ENCODE assay signal across 1 cellular context in genomic region chr11:18131115-18131514, GRCh38.
TF ChIP-seq lines count a peak whose summit lies in the region.

No MANE protein-coding gene starts in this region.

TF ChIP-seq in HepG2, 621 proteins besides CTCF, POLR2A, EP300 and RAD21 (continued from another document):
- TF ChIP-seq SOX5 (CRISPR knock-in tag; IDR thresholded peaks at IDR 0.05; ENCODE audit: borderline replicate concordance) (peak; percentile 25; the same call in 1 of the 2 replicates), TCF7 (IDR thresholded peaks at IDR 0.05; ENCODE audit: low read depth) (peak; percentile 28; the same call in 1 of the 2 replicates), SIX1 (CRISPR knock-in tag; IDR thresholded peaks at IDR 0.05; ENCODE audit: borderline replicate concordance) (peak; percentile 63; the same call in 1 of the 2 replicates), ETV5 (CRISPR knock-in tag; IDR thresholded peaks at IDR 0.05; ENCODE audit: borderline replicate concordance) (peak; percentile 46; the same call in 1 of the 2 replicates), ISL2 (CRISPR knock-in tag; IDR thresholded peaks at IDR 0.05) (peak; percentile 56)
